9 cellular contexts compared by ENCODE assay signal in genomic region chr7:2353113-2353512, GRCh38. TPM values are rescaled to one million over a fixed set of nuclear protein-coding genes. Genes with fewer than 3 reads are reported as not detected.
DNase-seq lines count a peak whose midpoint lies in the region; ATAC-seq and TF ChIP-seq lines count a peak whose summit lies in the region.
"Had no signal": no experiment of that assay in that cellular context is flagged by ENCODE, and none has a peak within 500 bp of the region (broad histone marks: within the 10 kb centered on the region; RNA-seq: fewer than 3 reads in every experiment).

No MANE protein-coding gene starts in this region.

- peak overlapping the region; percentile 100 for H3K9ac ChIP-seq in adipocyte (ENCODE audit: low read length)

- TF ChIP-seq EP300 in transverse colon (IDR thresholded peaks at IDR 0.05; ENCODE audit: low read depth), result no peak

- no peak for DNase-seq in heart left ventricle
- no peak for DNase-seq in right atrium auricular region (ENCODE audit: low spot score)
- no peak for DNase-seq in adipocyte (ENCODE audit: low read depth)
- DNase-seq in right lobe of liver, result no peak
- no peak for DNase-seq in transverse colon
- no peak for DNase-seq in NCI-H1930 (lab: John Stamatoyannopoulos, UW)
- no peak for DNase-seq in SK-N-DZ (ENCODE audit: low spot score)
- DNase-seq: NCI-H526 treated with DMSO at 0.1 percent for 48 hours had no signal

- in situ Hi-C loops in transverse colon (cut with MboI; ENCODE audit: low pct_ligation_motif_present in 1 of 4, low pct_unique_long_range_greater_than_20kb in 1 of 4, low sequenced_read_pairs in 3 of 4), result loop anchor here in 2 of 4 donors (25.0 kb wide), 1 partner anchor 116 kb away; the partner anchor contains the start of genes MAD1L1 (in 2 of the 2), MRM2 (in 2 of the 2) and NUDT1 (in 2 of the 2)

- H3K4me1 ChIP-seq in heart left ventricle (peaks cover 0 to 35% (median 25%) of the 10 kb centered on the region in 12 donors), right atrium auricular region (peaks cover 0 to 34% of the 10 kb centered on the region in 2 donors), adipocyte (ENCODE audit: control insufficient read depth, insufficient read depth, low read length) (peaks cover 17% of the 10 kb centered on the region), right lobe of liver (peaks cover 0 to 28% (median 4%) of the 10 kb centered on the region in 4 donors), transverse colon (peaks cover 16 to 35% (median 31%) of the 10 kb centered on the region in 4 donors)

- intact Hi-C loops in heart left ventricle (cut with DNase I), result loop anchor here in 4 of 10 donors (5.0 to 10.0 kb wide), 5 partner anchors 52 to 781 kb away; partner anchors contain the start of genes CHST12 (in 1 of the 4), MRM2 (in 1 of the 4), NUDT1 (in 1 of the 4) and PSMG3 (in 1 of the 4)
- intact Hi-C loops in right lobe of liver (cut with DNase I), result loop anchor here in 1 of 2 donors (10.0 kb wide), 1 partner anchor 108 kb away; the partner anchor contains the start of genes MRM2 and NUDT1
- intact Hi-C loops in transverse colon (cut with DNase I; ENCODE audit: low total_unique reads), result loop anchor here (10.0 kb wide), 1 partner anchor 108 kb away; the partner anchor contains the start of genes MRM2 and NUDT1

- TF ChIP-seq POLR2A in heart left ventricle (IDR thresholded peaks at IDR 0.05), result no peak
- no peak for TF ChIP-seq POLR2A in right lobe of liver (IDR thresholded peaks at IDR 0.05)
- TF ChIP-seq POLR2A in transverse colon (IDR thresholded peaks at IDR 0.05), result no peak

- H3K4me3 ChIP-seq in heart left ventricle (peak overlapping the region in 8 of 12 donors; percentile 93 to 100 (median 98)), right atrium auricular region (peak overlapping the region in 1 of 2 donors; percentile 98), adipocyte (ENCODE audit: low read length) (peak overlapping the region; percentile 97), right lobe of liver (peak overlapping the region; percentile 95 to 99 (median 97)), transverse colon (peak overlapping the region in 3 of 4 donors; percentile 87 to 100 (median 95))

- H3K27ac ChIP-seq in heart left ventricle (no peak overlapping the region), right atrium auricular region (no peak overlapping the region), right lobe of liver (no peak overlapping the region), transverse colon (no peak overlapping the region)

- no peak for ATAC-seq in heart left ventricle
- no peak for ATAC-seq in right lobe of liver
- ATAC-seq in HG02885 (IDR thresholded peaks at IDR 0.05; ENCODE audit: poor library complexity, unreplicated experiment), result no peak

- H3K36me3 ChIP-seq in heart left ventricle (peaks cover 0 to 12% (median 7%) of the 10 kb centered on the region in 9 donors), right atrium auricular region (no peaks in the 10 kb centered on the region), adipocyte (ENCODE audit: control insufficient read depth, insufficient read depth, low read length, severe bottlenecking) (no peaks in the 10 kb centered on the region), right lobe of liver (peaks cover 0 to 6% (median 0%) of the 10 kb centered on the region in 4 donors), transverse colon (no peaks in the 10 kb centered on the region)

- H3K9me3 ChIP-seq in heart left ventricle (no peaks in the 10 kb centered on the region), right atrium auricular region (no peaks in the 10 kb centered on the region), adipocyte (ENCODE audit: control insufficient read depth, low read length) (no peaks in the 10 kb centered on the region), right lobe of liver (no peaks in the 10 kb centered on the region), transverse colon (no peaks in the 10 kb centered on the region)

- TF ChIP-seq CTCF in heart left ventricle (IDR thresholded peaks at IDR 0.05) (no peak), right atrium auricular region (IDR thresholded peaks at IDR 0.05) (no peak), right lobe of liver (IDR thresholded peaks at IDR 0.05) (no peak), transverse colon (IDR thresholded peaks at IDR 0.05) (no peak)

- H3K27me3 ChIP-seq in heart left ventricle, result no peaks in the 10 kb centered on the region
- H3K27me3 ChIP-seq in right atrium auricular region, result no peaks in the 10 kb centered on the region
- H3K27me3 ChIP-seq in adipocyte (replicated peaks; ENCODE audit: control insufficient read depth, insufficient read depth, low read length), result no peaks in the 10 kb centered on the region
- no peaks in the 10 kb centered on the region for H3K27me3 ChIP-seq in right lobe of liver
- no peaks in the 10 kb centered on the region for H3K27me3 ChIP-seq in transverse colon

- WGBS in heart left ventricle, 4 donors, result 94 to 97% (median 96%) methylated on average over 11 of the region's 11 CpGs
- 96% methylated on average over 11 of the region's 11 CpGs for WGBS in right lobe of liver (ENCODE audit: insufficient coverage, low coverage, low lambda C conversion rate, missing lambda C conversion rate)
- 98 to 99% methylated on average over 8 to 11 of the region's 11 CpGs for WGBS in transverse colon (ENCODE audit: low coverage in 1 of 2), 2 donors

RNA-seq across cellular contexts. Expression of gene EIF3B, which starts 1.5 kb away (rescaled TPM):
- total RNA-seq in heart left ventricle (10 to 100 TPM; 57.4 to 95.7 (median 72.4) TPM), right atrium auricular region (10 to 100 TPM; 51.4 to 66.9 TPM), right lobe of liver (10 to 100 TPM; 61.6 to 93.3 (median 68.3) TPM), transverse colon (100 to 1,000 TPM in 1 of 4 donors, 10 to 100 TPM in 3; 75.4 to 201 (median 90.6) TPM)
- polyA plus RNA-seq in heart left ventricle, result 100 to 1,000 TPM in 1 of 2 donors, 10 to 100 TPM in 1; 35.4 to 114 TPM
- 251 and 260 TPM in 2 replicates for polyA plus RNA-seq in SK-N-DZ (2014; cell fraction: cytosol; rRNA removed)
- 404 TPM in 2 replicates for polyA plus RNA-seq in SK-N-DZ (2014; cell fraction: nucleus; rRNA removed)

RNA-seq across cellular contexts. Expression of gene SNX8, which starts 38.9 kb away (rescaled TPM):
- total RNA-seq in heart left ventricle (10 to 100 TPM in 7 of 9 donors, 1 to 10 TPM in 2; 5.4 to 44.6 (median 21.5) TPM), right atrium auricular region (10 to 100 TPM; 20.0 to 23.0 TPM), right lobe of liver (10 to 100 TPM in 5 of 6 experiments, 1 to 10 TPM in 1; 9.1 to 26.2 (median 13.0) TPM), transverse colon (10 to 100 TPM in 2 of 4 donors, 1 to 10 TPM in 2; 3.8 to 27.3 (median 9.2) TPM)
- 10 to 100 TPM; 16.7 to 19.4 TPM for polyA plus RNA-seq in heart left ventricle
- 15.7 and 16.1 TPM in 2 replicates for polyA plus RNA-seq in SK-N-DZ (2014; cell fraction: cytosol; rRNA removed)
- polyA plus RNA-seq in SK-N-DZ (2014; cell fraction: nucleus; rRNA removed), result 10.7 and 12.9 TPM in 2 replicates

RNA-seq across cellular contexts. Expression of gene CHST12, which starts 50.3 kb away (rescaled TPM):
- total RNA-seq in heart left ventricle (10 to 100 TPM; 12.7 to 20.7 (median 15.6) TPM), right atrium auricular region (10 to 100 TPM; 14.2 to 15.0 TPM), right lobe of liver (1 to 10 TPM; 3.0 to 7.9 (median 5.7) TPM), transverse colon (100 to 1,000 TPM in 1 of 4 donors, 10 to 100 TPM in 2, 1 to 10 TPM in 1; 7.6 to 136 (median 13.6) TPM)
- polyA plus RNA-seq in heart left ventricle, result 10 to 100 TPM; 12.5 to 14.7 TPM
- polyA plus RNA-seq in SK-N-DZ (2014; cell fraction: cytosol; rRNA removed), result 13.0 and 14.0 TPM in 2 replicates
- polyA plus RNA-seq in SK-N-DZ (2014; cell fraction: nucleus; rRNA removed), result 14.4 and 15.7 TPM in 2 replicates
